In genomic region chr1:26711777-26712176, GRCh38 we compare ENCODE assay signal across 16 cellular contexts.
"Had no signal": no experiment of that assay in that cellular context is flagged by ENCODE, and none has a peak within 500 bp of the region (broad histone marks: within the 10 kb centered on the region; RNA-seq: fewer than 3 reads in every experiment).

No MANE protein-coding gene starts in this region.

- ATAC-seq: gastrocnemius medialis; pancreas; stimulated activated naive CD8-positive, alpha-beta T cell treated with anti-CD3 and anti-CD28 coated beads, Interleukin-15, amount 100 ng/mL, for 72 hours had no signal

- H3K4me1 ChIP-seq: colonic mucosa had no signal

- FAIRE-seq: keratinocyte, pancreas had no signal

- H3K27ac ChIP-seq: colonic mucosa, epithelial cell of prostate, gastrocnemius medialis, left ventricle myocardium inferior, pancreas, vagina had no signal

- H3K27ac Mint-ChIP-seq: memory B cell had no signal

- H3K4me3 ChIP-seq: colonic mucosa, gastrocnemius medialis, left ventricle myocardium inferior, pancreas, thoracic aorta, vagina had no signal

- H3K4me3 Mint-ChIP-seq: activated T-cell treated with anti-CD3 and anti-CD28 coated beads, Interleukin-2, amount 50 U/mL, for 72 hours; memory B cell; neural crest cell; stimulated activated naive CD8-positive, alpha-beta T cell treated with anti-CD3 and anti-CD28 coated beads, Interleukin-15, amount 100 ng/mL, for 72 hours had no signal

- H3K36me3 ChIP-seq: colonic mucosa, gastrocnemius medialis, pancreas had no signal

- H3K9me3 Mint-ChIP-seq: activated T-cell treated with anti-CD3 and anti-CD28 coated beads, Interleukin-2, amount 50 U/mL, for 72 hours; memory B cell; neural crest cell; stimulated activated naive CD8-positive, alpha-beta T cell treated with anti-CD3 and anti-CD28 coated beads, Interleukin-15, amount 100 ng/mL, for 72 hours had no signal

- H3K27me3 Mint-ChIP-seq: memory B cell; stimulated activated naive CD8-positive, alpha-beta T cell treated with anti-CD3 and anti-CD28 coated beads, Interleukin-15, amount 100 ng/mL, for 72 hours had no signal

- H3K27me3 ChIP-seq: colonic mucosa, gastrocnemius medialis, pancreas, vagina had no signal

- H3K9me3 ChIP-seq: colonic mucosa, gastrocnemius medialis, left ventricle myocardium inferior, pancreas, thoracic aorta, vagina had no signal

- DNase-seq: activated CD4-positive, alpha-beta T cell treated with anti-CD3 and anti-CD28 coated beads, Interleukin-2, amount 50 U/mL, for 1 hour; activated T-cell treated with anti-CD3 and anti-CD28 coated beads, Interleukin-2, amount 50 U/mL, for 72 hours; colonic mucosa; effector CD4-positive, alpha-beta T cell; gastrocnemius medialis; left ventricle myocardium inferior; pancreas; stimulated activated CD4-positive, alpha-beta T cell treated with anti-CD3 and anti-CD28 coated beads, Interleukin-4, amount 100 ng/mL, for 1 hour; stimulated activated CD8-positive, alpha-beta memory T cell treated with anti-CD3 and anti-CD28 coated beads, Interleukin-4, amount 100 ng/mL, for 48 hours; stimulated activated naive CD8-positive, alpha-beta T cell treated with anti-CD3 and anti-CD28 coated beads, Interleukin-15, amount 100 ng/mL, for 72 hours had no signal
